In genomic region chr3:114111060-114111790, GRCh38 we compare ENCODE assay signal across 21 cellular contexts. TPM values are rescaled to one million over a fixed set of nuclear protein-coding genes. Genes with fewer than 3 reads are reported as not detected.
DNase-seq lines count a peak whose midpoint lies in the region; ATAC-seq and TF ChIP-seq lines count a peak whose summit lies in the region.
"Had no signal": no experiment of that assay in that cellular context is flagged by ENCODE, and none has a peak within 500 bp of the region (broad histone marks: within the 10 kb centered on the region; RNA-seq: fewer than 3 reads in every experiment).

No MANE protein-coding gene starts in this region.

- TF ChIP-seq POLR2A in right lobe of liver (IDR thresholded peaks at IDR 0.05) (no peak), tibial nerve (IDR thresholded peaks at IDR 0.05) (no peak)

- peak; percentile 35 to 64 (median 42) for ATAC-seq in right lobe of liver
- ATAC-seq in GM21526 (IDR thresholded peaks at IDR 0.05; ENCODE audit: low FRiP score, unreplicated experiment) = no peak

- WGBS in right lobe of liver (ENCODE audit: insufficient coverage, low coverage, low lambda C conversion rate, missing lambda C conversion rate) = 46% methylated on average over 3 of the region's 3 CpGs
- 75 to 82% methylated on average over 3 of the region's 3 CpGs for WGBS in tibial nerve, 2 donors

- no peak for TF ChIP-seq EP300 in tibial nerve (IDR thresholded peaks at IDR 0.05)

- H3K27me3 ChIP-seq in Loucy (ENCODE audit: insufficient read depth, low read length, poor library complexity, severe bottlenecking) = no peaks in the 10 kb centered on the region
- H3K27me3 ChIP-seq in right lobe of liver = no peaks in the 10 kb centered on the region
- H3K27me3 ChIP-seq in tibial nerve = no peaks in the 10 kb centered on the region
- H3K27me3 ChIP-seq in brain microvascular endothelial cell (replicated peaks) = no peaks in the 10 kb centered on the region
- H3K27me3 ChIP-seq in right atrium auricular region = no peaks in the 10 kb centered on the region
- H3K27me3 ChIP-seq: ovary, thyroid gland had no signal

- H3K36me3 ChIP-seq in Loucy (ENCODE audit: insufficient read depth, low read length) (no peaks in the 10 kb centered on the region), right lobe of liver (no peaks in the 10 kb centered on the region), tibial nerve (no peaks in the 10 kb centered on the region), brain microvascular endothelial cell (replicated peaks) (no peaks in the 10 kb centered on the region), right atrium auricular region (no peaks in the 10 kb centered on the region)
- H3K36me3 ChIP-seq: BE2C, ovary, thyroid gland had no signal

- no peak overlapping the region for H3K4me3 ChIP-seq in Loucy (ENCODE audit: low read length, poor library complexity, severe bottlenecking)
- no peak overlapping the region for H3K4me3 ChIP-seq in right lobe of liver
- H3K4me3 ChIP-seq in tibial nerve = no peak overlapping the region
- no peak overlapping the region for H3K4me3 ChIP-seq in brain microvascular endothelial cell (ENCODE audit: low read depth, low read length)
- no peak overlapping the region for H3K4me3 ChIP-seq in right atrium auricular region
- H3K4me3 ChIP-seq: ovary, thyroid gland had no signal

- intact Hi-C loops in right lobe of liver (cut with DNase I) = no loop called here

- H3K27ac ChIP-seq in right lobe of liver = no peak overlapping the region
- no peak overlapping the region for H3K27ac ChIP-seq in tibial nerve
- H3K27ac ChIP-seq in brain microvascular endothelial cell = no peak overlapping the region
- H3K27ac ChIP-seq in right atrium auricular region = no peak overlapping the region
- H3K27ac ChIP-seq: ovary, thyroid gland had no signal

- no peaks in the 10 kb centered on the region for H3K4me1 ChIP-seq in Loucy (ENCODE audit: insufficient read depth, low read length, poor library complexity, severe bottlenecking)
- no peaks in the 10 kb centered on the region for H3K4me1 ChIP-seq in right lobe of liver
- no peaks in the 10 kb centered on the region for H3K4me1 ChIP-seq in tibial nerve
- H3K4me1 ChIP-seq in right atrium auricular region = no peaks in the 10 kb centered on the region
- H3K4me1 ChIP-seq: BE2C, thyroid gland had no signal

- peak overlapping the region; percentile 73 for H2AFZ ChIP-seq in Loucy (ENCODE audit: low read length)

- no peaks in the 10 kb centered on the region for H3K9me3 ChIP-seq in Loucy (ENCODE audit: insufficient read depth, low read depth, low read length)
- no peaks in the 10 kb centered on the region for H3K9me3 ChIP-seq in right lobe of liver
- no peaks in the 10 kb centered on the region for H3K9me3 ChIP-seq in tibial nerve
- H3K9me3 ChIP-seq in right atrium auricular region = no peaks in the 10 kb centered on the region
- H3K9me3 ChIP-seq: BE2C, ovary, thyroid gland had no signal

- H3K9ac ChIP-seq in Loucy (ENCODE audit: low read depth, low read length, poor library complexity, severe bottlenecking) = no peak overlapping the region

- H4K20me1 ChIP-seq in Loucy (ENCODE audit: insufficient read depth, low read length, poor library complexity, severe bottlenecking) = no peaks in the 10 kb centered on the region

- no peak overlapping the region for H3K4me2 ChIP-seq in Loucy (ENCODE audit: low read depth, low read length, poor library complexity, severe bottlenecking)

- no peak for TF ChIP-seq CTCF in Loucy (conservative IDR thresholded peaks at IDR 0.05; ENCODE audit: low read length)
- TF ChIP-seq CTCF in right lobe of liver (IDR thresholded peaks at IDR 0.05) = no peak
- no peak for TF ChIP-seq CTCF in tibial nerve (IDR thresholded peaks at IDR 0.05)
- no peak for TF ChIP-seq CTCF in brain microvascular endothelial cell (IDR thresholded peaks at IDR 0.05; ENCODE audit: low read depth, low read length, missing control alignments)
- no peak for TF ChIP-seq CTCF in right atrium auricular region (IDR thresholded peaks at IDR 0.05)

- H3K79me2 ChIP-seq in Loucy (ENCODE audit: insufficient read depth, low read length) = no peaks in the 10 kb centered on the region

- DNase-seq in SKM-1 treated with dmso at 0.1 percent for 144 hours (lab: John Stamatoyannopoulos, UW; ENCODE audit: unreplicated experiment) (peak; percentile 95), right lobe of liver (no peak), tibial nerve (ENCODE audit: low spot score in 2 of 2) (no peak), brain microvascular endothelial cell (no peak), right atrium auricular region (ENCODE audit: low spot score) (no peak)
- DNase-seq: activated CD4-positive, alpha-beta memory T cell treated with anti-CD3 and anti-CD28 coated beads for 36 hours; activated gamma-delta T cell treated with Interleukin-2 at 50 U/mL for 16 hours; activated T-cell treated with anti-CD3 and anti-CD28 coated beads for 4 hours; BE2C; effector CD4-positive, alpha-beta T cell; GDM1; MM.1S; NCI-H1930; ovary; SHP77 treated with DMSO at 0.1 percent for 48 hours; stimulated activated CD4-positive, alpha-beta T cell treated with anti-CD3 and anti-CD28 coated beads, Interleukin-1b, Interleukin-23, amount 100 ng/mL, for 48 hours; stimulated activated naive CD4-positive, alpha-beta T cell treated with Interleukin-2 at 50 U/mL for 16 hours; T-helper 2 cell; thyroid gland had no signal

- in situ Hi-C loops in brain microvascular endothelial cell (cut with HindIII; ENCODE audit: low pct_ligation_motif_present, low sequenced_read_pairs) = no loop called here

- H3K9me2 ChIP-seq in Loucy (replicated peaks; ENCODE audit: low read depth, low read length) = no peaks in the 10 kb centered on the region

- H3F3A ChIP-seq in Loucy (ENCODE audit: low read depth) = no peaks in the 10 kb centered on the region

RNA-seq across cellular contexts. Expression of gene QTRT2, which starts 54.7 kb away (rescaled TPM):
- 1 to 10 TPM; 6.3 to 9.8 (median 7.8) TPM for total RNA-seq in right lobe of liver
- total RNA-seq in tibial nerve = 10 to 100 TPM; 10.1 to 32.2 (median 18.6) TPM
- 1 to 10 TPM; 4.9 to 5.6 TPM for total RNA-seq in right atrium auricular region

RNA-seq across cellular contexts. Expression of gene CCDC191, which starts 54.9 kb away (rescaled TPM):
- 1 to 10 TPM in 3 of 6 experiments, under 1 TPM in 3; 0.43 to 1.6 (median 0.96) TPM for total RNA-seq in right lobe of liver
- total RNA-seq in tibial nerve = 10 to 100 TPM in 2 of 4 donors, 1 to 10 TPM in 2; 7.5 to 13.5 (median 10.8) TPM
- total RNA-seq in right atrium auricular region = 1 to 10 TPM in 1 of 2 donors, under 1 TPM in 1; 0.75 to 1.3 TPM
